ENCODE assay signal across 18 cellular contexts in the genomic region with DNA sequence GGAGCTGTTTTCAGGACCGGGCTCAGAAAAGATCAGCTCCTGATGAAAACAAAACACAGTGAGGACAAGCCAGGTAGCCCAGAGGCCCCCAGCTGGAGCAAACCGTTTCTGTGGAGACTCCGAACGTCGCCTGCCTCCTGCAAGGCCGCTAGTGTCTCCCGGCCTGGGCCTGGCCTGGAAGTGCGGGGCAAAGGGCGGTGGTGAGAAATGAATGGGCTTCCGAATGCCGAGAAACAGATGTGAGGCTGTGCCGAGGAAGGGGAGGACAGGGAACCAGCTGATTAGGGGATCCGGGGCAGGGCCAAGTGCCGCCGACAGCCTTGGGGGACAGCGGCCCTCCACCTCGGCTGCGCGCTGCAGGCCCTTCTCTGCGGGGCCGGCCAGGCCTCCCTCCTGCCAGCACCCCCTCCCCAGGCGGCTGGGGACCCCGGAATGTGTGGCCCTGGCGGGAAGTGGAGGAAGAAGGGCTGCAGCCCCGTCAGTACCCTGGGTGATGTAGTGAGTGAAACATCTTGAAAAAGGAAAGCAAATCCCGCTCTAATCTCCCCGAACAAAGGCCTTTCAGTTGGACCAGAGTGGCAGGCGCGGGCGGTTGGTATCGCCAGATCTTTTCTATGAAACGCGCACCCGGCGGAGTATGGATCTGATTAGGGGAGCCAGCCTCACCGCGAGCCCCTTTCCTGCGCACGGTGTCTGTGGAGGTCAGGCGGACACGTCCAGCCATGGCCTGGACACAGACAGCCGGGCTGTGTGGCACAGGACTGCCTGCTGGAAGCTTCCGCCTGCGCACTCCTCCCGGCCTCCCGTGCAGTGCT. TPM values are rescaled to one million over a fixed set of nuclear protein-coding genes. Genes with fewer than 3 reads are reported as not detected.
DNase-seq lines count a peak whose midpoint lies in the region; ATAC-seq and TF ChIP-seq lines count a peak whose summit lies in the region.
"Had no signal": no experiment of that assay in that cellular context is flagged by ENCODE, and none has a peak within 500 bp of the region (broad histone marks: within the 10 kb centered on the region; RNA-seq: fewer than 3 reads in every experiment).

No MANE protein-coding gene starts in this region.

- peaks cover 0 to 40% of the 10 kb centered on the region in 2 donors for H3K27me3 ChIP-seq in left lung
- H3K27me3 ChIP-seq in tibial nerve, result no peaks in the 10 kb centered on the region
- no peaks in the 10 kb centered on the region for H3K27me3 ChIP-seq in hepatocyte

- no peak overlapping the region for H3K4me3 ChIP-seq in left lung
- peak overlapping the region in 3 of 4 donors; percentile 7 to 19 (median 15) for H3K4me3 ChIP-seq in tibial nerve
- H3K4me3 ChIP-seq in hepatocyte, result no peak overlapping the region

- H2AFZ ChIP-seq in hepatocyte, result no peak overlapping the region

- 52 to 57% methylated on average over 46 of the region's 46 CpGs for WGBS in tibial nerve, 2 donors
- WGBS in hepatocyte (ENCODE audit: low lambda C conversion rate, missing lambda C conversion rate), result 74% methylated on average over 44 of the region's 46 CpGs

- no peaks in the 10 kb centered on the region for H3K79me2 ChIP-seq in hepatocyte

- H3K27ac Mint-ChIP-seq in brain, result peak overlapping the region in 4 of 5 experiments; percentile 86 to 93 (median 90)
- H3K27ac Mint-ChIP-seq: CD4-positive, alpha-beta T cell had no signal

- peak overlapping the region in 3 of 5 experiments; percentile 10 to 63 (median 46) for H3K4me3 Mint-ChIP-seq in brain
- H3K4me3 Mint-ChIP-seq: CD4-positive, alpha-beta T cell had no signal

- H3K9me3 Mint-ChIP-seq in brain, result no peaks in the 10 kb centered on the region
- H3K9me3 Mint-ChIP-seq: CD4-positive, alpha-beta T cell had no signal

- TF ChIP-seq POLR2A in tibial nerve (IDR thresholded peaks at IDR 0.05), result no peak

- peak; percentile 12 for ATAC-seq in left lung
- ATAC-seq in HG02981 (IDR thresholded peaks at IDR 0.05; ENCODE audit: unreplicated experiment), result no peak

- H3K27ac ChIP-seq in left lung, result no peak overlapping the region
- peak overlapping the region; percentile 75 to 94 (median 87) for H3K27ac ChIP-seq in tibial nerve
- H3K27ac ChIP-seq in hepatocyte, result no peak overlapping the region

- H3K36me3 ChIP-seq in left lung (no peaks in the 10 kb centered on the region), tibial nerve (no peaks in the 10 kb centered on the region), hepatocyte (replicated peaks; ENCODE audit: insufficient read depth, low read depth) (no peaks in the 10 kb centered on the region)

- intact Hi-C loops in left lung (cut with DNase I), result no loop called here

- no peaks in the 10 kb centered on the region for H3K27me3 Mint-ChIP-seq in brain
- H3K27me3 Mint-ChIP-seq: CD4-positive, alpha-beta T cell had no signal

- TF ChIP-seq EP300 in tibial nerve (IDR thresholded peaks at IDR 0.05), result peak in 1 of 2 donors; percentile 20

- H3K4me1 Mint-ChIP-seq in brain, result peaks cover 95% of the 10 kb centered on the region

- H4K20me1 ChIP-seq in hepatocyte (ENCODE audit: insufficient read depth, poor library complexity, severe bottlenecking), result no peaks in the 10 kb centered on the region

- no peaks in the 10 kb centered on the region for H3K36me3 Mint-ChIP-seq in brain

- no peak overlapping the region for H3K4me2 ChIP-seq in hepatocyte

- H3K4me1 ChIP-seq in left lung, result peaks cover under 1 to 3% of the 10 kb centered on the region in 2 donors
- H3K4me1 ChIP-seq in tibial nerve, result peaks cover 0 to 85% (median 28%) of the 10 kb centered on the region in 4 donors
- peaks cover 11% of the 10 kb centered on the region for H3K4me1 ChIP-seq in hepatocyte (ENCODE audit: insufficient read depth)

- no peaks in the 10 kb centered on the region for H3K9me2 ChIP-seq in hepatocyte (replicated peaks; ENCODE audit: insufficient read depth)

- DNase-seq in HuH-7.5 (ENCODE audit: low spot score) (peak; percentile 70), left lung (no peak), tibial nerve (ENCODE audit: low spot score in 2 of 2) (no peak), hepatocyte (ENCODE audit: low spot score) (no peak), ecto neural progenitor cell (ENCODE audit: low spot score) (no peak)
- DNase-seq: CD4-positive, alpha-beta T cell; EL; H7; KBM-7; NCI-H1417 treated with DMSO at 0.1 percent for 48 hours; NCI-H2029 treated with DMSO at 0.1 percent for 48 hours; NCI-H2171 treated with DMSO at 0.1 percent for 48 hours; NCI-H446 treated with DMSO at 0.1 percent for 48 hours; NK-92 treated with Interleukin-12 subunit alpha and Interleukin-12 subunit beta, amount 100 ng/mL, for 24 hours; SIG-M5 had no signal

- no peaks in the 10 kb centered on the region for H3K9me3 ChIP-seq in left lung
- H3K9me3 ChIP-seq in tibial nerve, result no peaks in the 10 kb centered on the region
- H3K9me3 ChIP-seq in hepatocyte (ENCODE audit: low read depth), result no peaks in the 10 kb centered on the region

- TF ChIP-seq CTCF in brain (conservative IDR thresholded peaks at IDR 0.05) (no peak), left lung (IDR thresholded peaks at IDR 0.05) (no peak), tibial nerve (IDR thresholded peaks at IDR 0.05) (no peak), hepatocyte (IDR thresholded peaks at IDR 0.05; ENCODE audit: poor library complexity) (no peak)

RNA-seq across cellular contexts. Expression of a gene that starts 52.6 kb away (rescaled TPM):
- 2.4 TPM for polyA plus RNA-seq in brain (ENCODE audit: insufficient read depth, low read depth, low replicate concordance)
- total RNA-seq in left lung, result 10 to 100 TPM; 14.9 to 18.0 TPM
- total RNA-seq in tibial nerve, result 10 to 100 TPM in 3 of 4 donors, 1 to 10 TPM in 1; 5.9 to 41.7 (median 11.2) TPM
- 3.9 and 9.9 TPM in 2 replicates for total RNA-seq in hepatocyte
- polyA plus RNA-seq in hepatocyte, result 7.7 and 8.1 TPM in 2 replicates
- total RNA-seq: CD4-positive, alpha-beta T cell; OCI-LY7 had no signal

Comparison
In these comparisons a context has a peak if more than half of its experiments do, and no peak if none do; other contexts are left out.
1. H3K27ac ChIP-seq: peak in tibial nerve (4 of 4); none in left lung (0 of 2) and hepatocyte (single experiment).
2. H3K4me3 ChIP-seq: peak in tibial nerve (3 of 4); none in left lung (0 of 2) and hepatocyte (single experiment).